28 cellular contexts compared by ENCODE assay signal in the genomic region with DNA sequence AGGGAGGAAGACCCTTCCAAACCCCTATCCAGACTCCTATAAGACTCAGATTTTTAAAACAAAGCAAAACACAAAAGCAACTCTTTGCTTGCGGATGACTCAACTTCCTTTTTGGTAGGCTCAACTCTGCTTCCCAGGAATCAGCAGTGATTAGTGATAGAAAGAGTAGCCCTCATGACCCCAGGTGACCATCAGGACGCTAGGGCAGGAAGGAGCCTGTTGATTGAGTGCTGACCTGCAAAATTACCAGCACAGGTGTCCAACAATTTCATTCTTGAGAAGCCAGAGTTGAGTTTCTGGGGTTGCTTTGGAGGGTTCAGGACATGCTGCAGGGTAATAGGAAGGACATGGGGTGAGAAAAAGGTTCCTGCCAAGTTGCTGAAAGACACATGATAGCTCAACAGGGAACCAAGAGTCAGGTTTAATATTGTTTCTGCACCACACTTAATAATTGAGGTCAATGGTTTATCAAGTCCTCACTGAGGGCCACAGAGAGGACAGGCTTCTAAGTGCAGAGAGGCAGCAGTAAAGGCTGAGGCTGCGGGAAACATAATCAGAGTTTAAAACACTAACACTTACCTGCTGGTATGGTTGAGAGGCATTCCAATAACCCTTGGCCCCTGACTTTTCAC.
"Had no signal": no experiment of that assay in that cellular context is flagged by ENCODE, and none has a peak within 500 bp of the region (broad histone marks: within the 10 kb centered on the region; RNA-seq: fewer than 3 reads in every experiment).

No MANE protein-coding gene starts in this region.

- H3K4me3 Mint-ChIP-seq: activated B cell treated with CpG ODN at 0.5 μM for 24 hours; activated CD4-positive, alpha-beta T cell treated with anti-CD3 and anti-CD28 coated beads for 36 hours; activated naive CD8-positive, alpha-beta T cell; activated T-cell treated with anti-CD3 and anti-CD28 coated beads, Interleukin-2, amount 50 U/mL, for 4 hours; central memory CD8-positive, alpha-beta T cell; endodermal cell; memory B cell; nephron; T-helper 1 cell treated with Interleukin-12 subunit alpha and Interleukin-12 subunit beta and Interleukin-4 antibody, amounts not matched to agents 30 μg/mL and 1 μg/mL, for 36 hours had no signal

- H3K4me1 ChIP-seq: colonic mucosa, psoas muscle had no signal

- H3K4me1 Mint-ChIP-seq: activated B cell treated with CpG ODN at 0.5 μM for 24 hours; activated CD4-positive, alpha-beta T cell treated with anti-CD3 and anti-CD28 coated beads for 36 hours; central memory CD8-positive, alpha-beta T cell had no signal

- H3K36me3 Mint-ChIP-seq: activated naive CD8-positive, alpha-beta T cell; memory B cell had no signal

- H3K27ac Mint-ChIP-seq: activated B cell treated with CpG ODN at 0.5 μM for 24 hours; activated CD4-positive, alpha-beta T cell treated with anti-CD3 and anti-CD28 coated beads for 36 hours; activated naive CD8-positive, alpha-beta T cell; activated T-helper 2 cell treated with anti-CD3 and anti-CD28 coated beads, Interferon-gamma antibody, Interleukin-2, Interleukin-4, amounts not matched to agents 10 μg/mL and 5 μg/mL and 100 μg/mL, durations not matched to agents 14 hours and 24 hours and 36 hours; endodermal cell; memory B cell; nephron; T-helper 1 cell treated with Interleukin-12 subunit alpha and Interleukin-12 subunit beta and Interleukin-4 antibody, amounts not matched to agents 30 μg/mL and 1 μg/mL, for 36 hours had no signal

- H3K27me3 Mint-ChIP-seq: activated B cell treated with CpG ODN at 0.5 μM for 24 hours; central memory CD8-positive, alpha-beta T cell; memory B cell had no signal

- DNase-seq: activated B cell treated with CpG ODN at 0.5 μM for 24 hours; activated CD4-positive, alpha-beta T cell treated with anti-CD3 and anti-CD28 coated beads for 36 hours; activated CD4-positive, alpha-beta T cell treated with anti-CD3 and anti-CD28 coated beads, Interleukin-2, amount 50 U/mL, for 48 hours; activated CD8-positive, alpha-beta memory T cell treated with anti-CD3 and anti-CD28 coated beads, Interleukin-2, amount 50 U/mL, for 48 hours; activated naive CD4-positive, alpha-beta T cell; activated T-cell treated with anti-CD3 and anti-CD28 coated beads, Interleukin-2, amount 50 U/mL, for 4 hours; brain microvascular endothelial cell; colonic mucosa; endodermal cell; foreskin fibroblast; kidney; ovary; stimulated activated CD4-positive, alpha-beta T cell treated with anti-CD3 and anti-CD28 coated beads, Interleukin-1b, Interleukin-23, amount 100 ng/mL, for 48 hours; stomach; T1000 had no signal

- ATAC-seq: activated CD4-positive, alpha-beta T cell treated with anti-CD3 and anti-CD28 coated beads for 36 hours; activated T-cell treated with anti-CD3 and anti-CD28 coated beads, Interleukin-2, amount 50 U/mL, for 4 hours had no signal

- H3K4me3 ChIP-seq: adrenal gland, ascending aorta, colonic mucosa, left ventricle myocardium inferior, ovary, psoas muscle, right atrium auricular region, stomach, suprapubic skin had no signal

- H3K9me3 ChIP-seq: adrenal gland, ascending aorta, colonic mucosa, left ventricle myocardium inferior, neutrophil, ovary, psoas muscle, right atrium auricular region, stomach, suprapubic skin had no signal

- H3K9me3 Mint-ChIP-seq: activated B cell treated with CpG ODN at 0.5 μM for 24 hours; activated T-cell treated with anti-CD3 and anti-CD28 coated beads, Interleukin-2, amount 50 U/mL, for 4 hours; activated T-helper 2 cell treated with anti-CD3 and anti-CD28 coated beads, Interferon-gamma antibody, Interleukin-2, Interleukin-4, amounts not matched to agents 10 μg/mL and 5 μg/mL and 100 μg/mL, durations not matched to agents 14 hours and 24 hours and 36 hours; nephron; T-helper 1 cell treated with Interleukin-12 subunit alpha and Interleukin-12 subunit beta and Interleukin-4 antibody, amounts not matched to agents 30 μg/mL and 1 μg/mL, for 36 hours had no signal

- H3K36me3 ChIP-seq: adrenal gland, ascending aorta, brain microvascular endothelial cell, colonic mucosa, left ventricle myocardium inferior, neutrophil, ovary, right atrium auricular region, stomach, suprapubic skin had no signal

- H3K27ac ChIP-seq: ascending aorta, brain microvascular endothelial cell, colonic mucosa, neutrophil, ovary, psoas muscle, suprapubic skin had no signal

- H3K27me3 ChIP-seq: adrenal gland, ascending aorta, brain microvascular endothelial cell, colonic mucosa, neutrophil, ovary, right atrium auricular region, stomach, suprapubic skin had no signal
